In genomic region chr5:14483504-14484157, GRCh38 we compare ENCODE assay signal across 29 cellular contexts.
DNase-seq lines count a peak whose midpoint lies in the region; ATAC-seq, FAIRE-seq and TF ChIP-seq lines count a peak whose summit lies in the region.
"Had no signal": no experiment of that assay in that cellular context is flagged by ENCODE, and none has a peak within 500 bp of the region (broad histone marks: within the 10 kb centered on the region; RNA-seq: fewer than 3 reads in every experiment).

No MANE protein-coding gene starts in this region.

- H3K4ac ChIP-seq in trophoblast cell (ENCODE audit: low read depth, low read length), result no peak overlapping the region

- no peak for ATAC-seq in GM23338
- peak; percentile 24 for ATAC-seq in left ventricle myocardium superior

- H3K27me3 ChIP-seq in GM23338 (ENCODE audit: insufficient read depth) (0 out of 2 replicates have a peak, but pooled peaks cover 5% of the 10 kb centered on the region), trophoblast cell (ENCODE audit: insufficient read depth, low read length) (no peaks in the 10 kb centered on the region)
- no peaks in the 10 kb centered on the region for H3K27me3 ChIP-seq in effector memory CD4-positive, alpha-beta T cell (replicated peaks; ENCODE audit: control insufficient read depth, insufficient read depth, low read length, poor library complexity, severe bottlenecking)
- H3K27me3 ChIP-seq: brain microvascular endothelial cell, stomach, thyroid gland had no signal

- H4K91ac ChIP-seq in trophoblast cell (ENCODE audit: low read depth, low read length), result no peak overlapping the region

- H3K9me3 ChIP-seq in trophoblast cell (ENCODE audit: insufficient read depth, low read depth, low read length), result no peaks in the 10 kb centered on the region
- no peaks in the 10 kb centered on the region for H3K9me3 ChIP-seq in effector memory CD4-positive, alpha-beta T cell (ENCODE audit: control insufficient read depth, low read length)
- H3K9me3 ChIP-seq: psoas muscle, stomach, thyroid gland had no signal

- H3K36me3 ChIP-seq in GM23338 (ENCODE audit: insufficient read depth) (peaks cover 26% of the 10 kb centered on the region), trophoblast cell (ENCODE audit: control insufficient read depth in 1 of 2, insufficient read depth in 2 of 2, low read length in 2 of 2) (peaks cover 50 to 68% of the 10 kb centered on the region in 2 experiments)
- H3K36me3 ChIP-seq in effector memory CD4-positive, alpha-beta T cell (ENCODE audit: control insufficient read depth, insufficient read depth, low read length), result no peaks in the 10 kb centered on the region

- peaks cover 5% of the 10 kb centered on the region for H3K4me1 Mint-ChIP-seq in GM23338

- H3K79me2 ChIP-seq in GM23338 (replicated peaks; ENCODE audit: insufficient read depth), result no peaks in the 10 kb centered on the region
- no peaks in the 10 kb centered on the region for H3K79me2 ChIP-seq in trophoblast cell (ENCODE audit: control insufficient read depth, insufficient read depth, low read length, poor library complexity)

- H2BK12ac ChIP-seq in trophoblast cell (ENCODE audit: low read length), result no peak overlapping the region

- no peaks in the 10 kb centered on the region for H3K9me2 ChIP-seq in GM23338 (ENCODE audit: insufficient read depth)

- no peak overlapping the region for H2AK5ac ChIP-seq in trophoblast cell (ENCODE audit: low read length)

- H3K4me3 ChIP-seq in GM23338 (no peak overlapping the region), trophoblast cell (ENCODE audit: low read depth, low read length) (peak overlapping the region; percentile 56)
- H3K4me3 ChIP-seq in effector memory CD4-positive, alpha-beta T cell (ENCODE audit: insufficient read depth, low read depth, low read length, poor library complexity, severe bottlenecking), result no peak overlapping the region
- H3K4me3 ChIP-seq: psoas muscle, stomach, thyroid gland had no signal

- H3K4me2 ChIP-seq in GM23338 (no peak overlapping the region), trophoblast cell (ENCODE audit: low read length) (no peak overlapping the region)

- H3F3A ChIP-seq in GM23338 (replicated peaks; ENCODE audit: low read depth), result 0 out of 2 replicates have a peak, but pooled peaks cover 5% of the 10 kb centered on the region

- H2AFZ ChIP-seq in GM23338 (no peak overlapping the region), trophoblast cell (ENCODE audit: insufficient read depth, low read length, poor library complexity) (no peak overlapping the region)

- no peaks in the 10 kb centered on the region for H3K79me1 ChIP-seq in trophoblast cell (ENCODE audit: low read length)

- peak; percentile 75 for FAIRE-seq in HTR-8/SVneo (lab: Jason Lieb, UNC)

- H4K8ac ChIP-seq in trophoblast cell (ENCODE audit: low read depth, low read length), result no peak overlapping the region

- H2BK5ac ChIP-seq in trophoblast cell (ENCODE audit: low read depth, low read length, poor library complexity), result no peak overlapping the region

- H2BK120ac ChIP-seq in trophoblast cell (ENCODE audit: insufficient read depth, low read length, poor library complexity), result no peak overlapping the region

- H3K27ac ChIP-seq in GM23338 (ENCODE audit: low read depth) (no peak overlapping the region), trophoblast cell (ENCODE audit: low read depth, low read length) (no peak overlapping the region)
- no peak overlapping the region for H3K27ac ChIP-seq in effector memory CD4-positive, alpha-beta T cell (ENCODE audit: insufficient read depth, low read length, poor library complexity, severe bottlenecking)
- H3K27ac ChIP-seq: brain microvascular endothelial cell, epithelial cell of prostate, HL-60, psoas muscle, stomach, thyroid gland, VCaP had no signal

- peaks cover 7% of the 10 kb centered on the region for H3K27me3 Mint-ChIP-seq in GM23338 (ENCODE audit: insufficient read depth, low read depth, poor library complexity)
- H3K27me3 Mint-ChIP-seq: memory B cell had no signal

- 0 out of 2 replicates have a peak overlapping the region, but pooled peaks have one; percentile 11 for H3K27ac Mint-ChIP-seq in GM23338
- H3K27ac Mint-ChIP-seq: activated naive CD4-positive, alpha-beta T cell treated with anti-CD3 and anti-CD28 coated beads for 36 hours; activated T-helper 1 cell treated with anti-CD3 and anti-CD28 coated beads, Interleukin-12 subunit alpha, Interleukin-12 subunit beta, Interleukin-2, Interleukin-4 antibody, amounts not matched to agents 30 ng/mL and 10 ng/mL and 1 ng/mL, durations not matched to agents 14 hours and 24 hours and 36 hours; memory B cell had no signal

- H3K23ac ChIP-seq in trophoblast cell (ENCODE audit: low read length), result peak overlapping the region; percentile 33

- peaks cover 4% of the 10 kb centered on the region; the same call in 1 of the 2 replicates for H3K4me1 ChIP-seq in GM23338 (ENCODE audit: insufficient read depth)
- no peaks in the 10 kb centered on the region for H3K4me1 ChIP-seq in trophoblast cell (ENCODE audit: control insufficient read depth in 1 of 2, insufficient read depth in 2 of 2, low read length in 2 of 2)
- H3K4me1 ChIP-seq in effector memory CD4-positive, alpha-beta T cell (ENCODE audit: control insufficient read depth, insufficient read depth, low read length, poor library complexity, severe bottlenecking), result no peaks in the 10 kb centered on the region
- H3K4me1 ChIP-seq: psoas muscle, stomach, thyroid gland had no signal

- no CpG with 5 or more reads among the region's 16 CpGs for WGBS in trophoblast cell (ENCODE audit: extremely low coverage, insufficient coverage, insufficient read length)

- no peak overlapping the region for H3K4me3 Mint-ChIP-seq in GM23338
- H3K4me3 Mint-ChIP-seq: activated naive CD4-positive, alpha-beta T cell treated with anti-CD3 and anti-CD28 coated beads for 36 hours; activated T-helper 1 cell treated with anti-CD3 and anti-CD28 coated beads, Interleukin-12 subunit alpha, Interleukin-12 subunit beta, Interleukin-2, Interleukin-4 antibody, amounts not matched to agents 30 ng/mL and 10 ng/mL and 1 ng/mL, durations not matched to agents 14 hours and 24 hours and 36 hours; memory B cell had no signal

- no peak for TF ChIP-seq CTCF in GM23338 (conservative IDR thresholded peaks at IDR 0.05; ENCODE audit: low read depth in 2 of 2)

- DNase-seq in GM23338 (ENCODE audit: low spot score), result no peak
- DNase-seq in HTR-8/SVneo (ENCODE audit: insufficient read length, low spot score), result no peak
- DNase-seq in left ventricle myocardium superior, result no peak
- no peak for DNase-seq in trophoblast cell
- DNase-seq in NCI-H2227 (lab: John Stamatoyannopoulos, UW; ENCODE audit: unreplicated experiment), result no peak
- no peak for DNase-seq in effector memory CD4-positive, alpha-beta T cell
- no peak for DNase-seq in activated CD4-positive, CD25-positive, alpha-beta regulatory T cell treated with anti-CD3 and anti-CD28 coated beads, Interleukin-2, amount 50 U/mL, for 72 hours
- DNase-seq: activated CD4-positive, alpha-beta T cell treated with anti-CD3 and anti-CD28 coated beads for 48 hours; activated naive CD4-positive, alpha-beta T cell treated with anti-CD3 and anti-CD28 coated beads for 36 hours; amniotic stem cell; brain microvascular endothelial cell; C1 segment of cervical spinal cord; COR-L47; DMS53; GDM1; MV-4-11; NCI-H1436 treated with DMSO at 0.1 percent for 48 hours; NCI-H2107; NCI-H446; NCI-H82; nucleus accumbens; psoas muscle; stomach; thyroid gland had no signal

- H3K9me3 Mint-ChIP-seq in GM23338, result no peaks in the 10 kb centered on the region; the same call in 2 of the 3 replicates
- H3K9me3 Mint-ChIP-seq: activated naive CD4-positive, alpha-beta T cell treated with anti-CD3 and anti-CD28 coated beads for 36 hours; activated T-helper 1 cell treated with anti-CD3 and anti-CD28 coated beads, Interleukin-12 subunit alpha, Interleukin-12 subunit beta, Interleukin-2, Interleukin-4 antibody, amounts not matched to agents 30 ng/mL and 10 ng/mL and 1 ng/mL, durations not matched to agents 14 hours and 24 hours and 36 hours; memory B cell had no signal

- peaks cover 42% of the 10 kb centered on the region for H3K36me3 Mint-ChIP-seq in GM23338 (ENCODE audit: low read depth)

- H3K14ac ChIP-seq in trophoblast cell (ENCODE audit: low read length), result no peak overlapping the region

- H4K12ac ChIP-seq in trophoblast cell (ENCODE audit: low read depth, low read length), result no peak overlapping the region

- H4K20me1 ChIP-seq in GM23338 (replicated peaks; ENCODE audit: insufficient read depth), result no peaks in the 10 kb centered on the region

- no peak overlapping the region for H3K9ac ChIP-seq in trophoblast cell (ENCODE audit: low read length)

- intact Hi-C loops in left ventricle myocardium superior (cut with micrococcal nuclease), result no loop called here

- H3K18ac ChIP-seq in trophoblast cell (ENCODE audit: low read length), result no peak overlapping the region

TF ChIP-seq in GM23338, 12 proteins besides CTCF, POLR2A, EP300 and RAD21 (continues in another document):
- TF ChIP-seq NANOG (IDR thresholded peaks at IDR 0.05; ENCODE audit: borderline replicate concordance) (no peak), EZH2 (IDR thresholded peaks at IDR 0.05; ENCODE audit: low read depth, unreplicated experiment) (no peak), POLR2AphosphoS5 (IDR thresholded peaks at IDR 0.05; ENCODE audit: low read depth) (no peak), JUNB (IDR thresholded peaks at IDR 0.05; ENCODE audit: unreplicated experiment) (no peak), CREB1 (CRISPR knock-in tag; IDR thresholded peaks at IDR 0.05; ENCODE audit: low read depth) (no peak), ZNF331 (CRISPR knock-in tag; IDR thresholded peaks at IDR 0.05; ENCODE audit: low read depth) (no peak), ZNF114 (CRISPR knock-in tag; IDR thresholded peaks at IDR 0.05) (no peak), EZH2phosphoT487 (IDR thresholded peaks at IDR 0.05; ENCODE audit: unreplicated experiment) (no peak)
